1 cellular context compared by ENCODE assay signal in the genomic region with DNA sequence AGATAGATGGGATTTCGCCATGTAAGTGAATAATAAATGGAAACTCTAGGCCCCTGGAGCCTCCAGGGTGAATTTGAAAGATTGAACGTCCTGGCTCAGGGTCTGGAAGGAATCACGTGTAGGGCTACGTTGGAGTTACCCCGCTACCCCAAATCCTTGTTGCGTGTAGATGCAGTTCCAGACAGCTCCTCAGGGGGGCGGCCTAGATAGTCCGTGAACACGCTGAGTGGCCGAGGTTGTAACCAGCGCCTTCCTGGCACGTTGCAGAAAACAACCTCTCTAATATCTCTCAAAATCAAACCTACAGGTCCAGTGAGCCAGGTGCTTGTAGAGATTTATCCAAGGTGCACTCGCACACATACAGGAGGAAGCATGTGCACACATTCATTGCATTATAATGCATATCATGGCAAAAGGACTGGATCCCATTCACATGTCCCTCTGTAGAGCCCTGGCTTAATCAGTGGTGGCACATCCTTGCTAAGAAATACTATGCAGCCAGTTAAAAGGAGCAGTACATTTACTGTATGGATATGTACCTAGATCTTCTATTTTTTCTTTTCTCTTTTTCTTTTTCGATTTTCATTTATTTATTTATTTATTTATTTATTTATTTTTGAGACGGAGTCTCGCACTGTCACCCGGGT.
A peak's percentile ranks its signal among the peaks of the same experiment; 100 is the strongest.
TF ChIP-seq lines count a peak whose summit lies in the region.

No MANE protein-coding gene starts in this region.

TF ChIP-seq in HepG2, 621 proteins besides CTCF, POLR2A, EP300 and RAD21 (continues in another document):
- TF ChIP-seq ZNF180 (CRISPR knock-in tag; IDR thresholded peaks at IDR 0.05; ENCODE audit: borderline replicate concordance, low read depth) (no peak), GABPB1 (CRISPR knock-in tag; IDR thresholded peaks at IDR 0.05) (no peak), MEIS1 (CRISPR knock-in tag; IDR thresholded peaks at IDR 0.05; ENCODE audit: borderline replicate concordance) (no peak), RNF2 (conservative IDR thresholded peaks at IDR 0.05; ENCODE audit: low read depth) (no peak), ERF (CRISPR knock-in tag; IDR thresholded peaks at IDR 0.05) (peak; percentile 36; the same call in 1 of the 2 replicates), ZC3H4 (CRISPR knock-in tag; IDR thresholded peaks at IDR 0.05; ENCODE audit: borderline replicate concordance) (no peak), ZNF441 (CRISPR knock-in tag; IDR thresholded peaks at IDR 0.05; ENCODE audit: borderline replicate concordance) (no peak), ZSCAN29 (CRISPR knock-in tag; conservative IDR thresholded peaks at IDR 0.05) (no peak), ZNF205 (CRISPR knock-in tag; IDR thresholded peaks at IDR 0.05) (no peak), ZMYM3 (CRISPR knock-in tag; IDR thresholded peaks at IDR 0.05) (peak; percentile 51; the same call in 1 of the 2 replicates), YY1 (IDR thresholded peaks at IDR 0.05; ENCODE audit: insufficient read depth, insufficient replicate concordance, low read depth, low read length) (no peak), ZNF775 (CRISPR knock-in tag; IDR thresholded peaks at IDR 0.05; ENCODE audit: borderline replicate concordance) (no peak), SMC3 (IDR thresholded peaks at IDR 0.05; ENCODE audit: low read length) (peak; percentile 30; the same call in 1 of the 2 replicates), KDM2A (CRISPR knock-in tag; IDR thresholded peaks at IDR 0.05; ENCODE audit: borderline replicate concordance, low read depth) (no peak; the same call in 1 of the 2 replicates), NCOA2 (CRISPR knock-in tag; IDR thresholded peaks at IDR 0.05) (no peak), NFE2L2 (IDR thresholded peaks at IDR 0.05; ENCODE audit: low read length) (no peak), MTF1 (CRISPR knock-in tag; IDR thresholded peaks at IDR 0.05) (no peak), TEAD3 (CRISPR knock-in tag; optimal IDR thresholded peaks at IDR 0.05; ENCODE audit: borderline replicate concordance) (no peak), HOXA5 (CRISPR knock-in tag; IDR thresholded peaks at IDR 0.05) (no peak), BHLHE40 (IDR thresholded peaks at IDR 0.05; ENCODE audit: low read length) (peak; percentile 33; the same call in 1 of the 2 replicates), YEATS2 (CRISPR knock-in tag; IDR thresholded peaks at IDR 0.05; ENCODE audit: borderline replicate concordance) (0 out of 2 replicates have a peak, but pooled peaks have one; percentile 20), ZNF788 (CRISPR knock-in tag; IDR thresholded peaks at IDR 0.05; ENCODE audit: borderline replicate concordance) (no peak), ZNF781 (CRISPR knock-in tag; IDR thresholded peaks at IDR 0.05; ENCODE audit: borderline replicate concordance, not compliant biosample characterization) (no peak), ZFP36L1 (CRISPR knock-in tag; IDR thresholded peaks at IDR 0.05) (no peak), RFX3 (CRISPR knock-in tag; IDR thresholded peaks at IDR 0.05) (no peak), TBX2 (CRISPR knock-in tag; IDR thresholded peaks at IDR 0.05; ENCODE audit: borderline replicate concordance) (no peak), ZEB1 (IDR thresholded peaks at IDR 0.05; ENCODE audit: insufficient replicate concordance, low read depth) (no peak), ARHGAP35 (CRISPR knock-in tag; IDR thresholded peaks at IDR 0.05; ENCODE audit: borderline replicate concordance) (no peak)
- TF ChIP-seq, protein P1, sequence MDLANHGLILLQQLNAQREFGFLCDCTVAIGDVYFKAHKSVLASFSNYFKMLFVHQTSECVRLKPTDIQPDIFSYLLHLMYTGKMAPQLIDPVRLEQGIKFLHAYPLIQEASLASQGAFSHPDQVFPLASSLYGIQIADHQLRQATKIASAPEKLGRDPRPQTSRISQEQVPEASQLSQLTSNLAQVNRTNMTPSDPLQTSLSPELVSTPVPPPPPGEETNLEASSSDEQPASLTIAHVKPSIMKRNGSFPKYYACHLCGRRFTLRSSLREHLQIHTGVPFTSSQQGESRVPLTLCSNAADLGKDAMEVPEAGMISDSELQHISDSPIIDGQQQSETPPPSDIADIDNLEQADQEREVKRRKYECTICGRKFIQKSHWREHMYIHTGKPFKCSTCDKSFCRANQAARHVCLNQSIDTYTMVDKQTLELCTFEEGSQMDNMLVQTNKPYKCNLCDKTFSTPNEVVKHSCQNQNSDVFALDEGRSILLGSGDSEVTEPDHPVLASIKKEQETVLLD (CRISPR knock-in tag; IDR thresholded peaks at IDR 0.05; ENCODE audit: low read depth) = no peak
- TF ChIP-seq, protein P2, sequence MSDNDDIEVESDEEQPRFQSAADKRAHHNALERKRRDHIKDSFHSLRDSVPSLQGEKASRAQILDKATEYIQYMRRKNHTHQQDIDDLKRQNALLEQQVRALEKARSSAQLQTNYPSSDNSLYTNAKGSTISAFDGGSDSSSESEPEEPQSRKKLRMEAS (IDR thresholded peaks at IDR 0.05) = peak; percentile 50
- TF ChIP-seq, protein P3, sequence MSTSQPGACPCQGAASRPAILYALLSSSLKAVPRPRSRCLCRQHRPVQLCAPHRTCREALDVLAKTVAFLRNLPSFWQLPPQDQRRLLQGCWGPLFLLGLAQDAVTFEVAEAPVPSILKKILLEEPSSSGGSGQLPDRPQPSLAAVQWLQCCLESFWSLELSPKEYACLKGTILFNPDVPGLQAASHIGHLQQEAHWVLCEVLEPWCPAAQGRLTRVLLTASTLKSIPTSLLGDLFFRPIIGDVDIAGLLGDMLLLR (CRISPR knock-in tag; IDR thresholded peaks at IDR 0.05) = 0 out of 2 replicates have a peak, but pooled peaks have one; percentile 43
- TF ChIP-seq, protein P4, sequence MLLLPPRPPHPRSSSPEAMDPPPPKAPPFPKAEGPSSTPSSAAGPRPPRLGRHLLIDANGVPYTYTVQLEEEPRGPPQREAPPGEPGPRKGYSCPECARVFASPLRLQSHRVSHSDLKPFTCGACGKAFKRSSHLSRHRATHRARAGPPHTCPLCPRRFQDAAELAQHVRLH (CRISPR knock-in tag; IDR thresholded peaks at IDR 0.05; ENCODE audit: borderline replicate concordance, low read depth) = peak; percentile 34; the same call in 1 of the 2 replicates
- TF ChIP-seq, protein P5, sequence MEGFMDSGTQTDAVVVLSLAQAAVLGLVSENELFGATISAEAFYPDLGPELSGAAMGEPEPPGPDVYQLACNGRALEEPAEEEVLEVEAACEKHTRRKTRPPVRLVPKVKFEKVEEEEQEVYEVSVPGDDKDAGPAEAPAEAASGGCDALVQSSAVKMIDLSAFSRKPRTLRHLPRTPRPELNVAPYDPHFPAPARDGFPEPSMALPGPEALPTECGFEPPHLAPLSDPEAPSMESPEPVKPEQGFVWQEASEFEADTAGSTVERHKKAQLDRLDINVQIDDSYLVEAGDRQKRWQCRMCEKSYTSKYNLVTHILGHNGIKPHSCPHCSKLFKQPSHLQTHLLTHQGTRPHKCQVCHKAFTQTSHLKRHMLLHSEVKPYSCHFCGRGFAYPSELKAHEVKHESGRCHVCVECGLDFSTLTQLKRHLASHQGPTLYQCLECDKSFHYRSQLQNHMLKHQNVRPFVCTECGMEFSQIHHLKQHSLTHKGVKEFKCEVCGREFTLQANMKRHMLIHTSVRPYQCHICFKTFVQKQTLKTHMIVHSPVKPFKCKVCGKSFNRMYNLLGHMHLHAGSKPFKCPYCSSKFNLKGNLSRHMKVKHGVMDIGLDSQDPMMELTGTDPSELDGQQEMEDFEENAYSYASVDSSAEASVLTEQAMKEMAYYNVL (CRISPR knock-in tag; IDR thresholded peaks at IDR 0.05; ENCODE audit: borderline replicate concordance) = no peak
- TF ChIP-seq, protein P6, sequence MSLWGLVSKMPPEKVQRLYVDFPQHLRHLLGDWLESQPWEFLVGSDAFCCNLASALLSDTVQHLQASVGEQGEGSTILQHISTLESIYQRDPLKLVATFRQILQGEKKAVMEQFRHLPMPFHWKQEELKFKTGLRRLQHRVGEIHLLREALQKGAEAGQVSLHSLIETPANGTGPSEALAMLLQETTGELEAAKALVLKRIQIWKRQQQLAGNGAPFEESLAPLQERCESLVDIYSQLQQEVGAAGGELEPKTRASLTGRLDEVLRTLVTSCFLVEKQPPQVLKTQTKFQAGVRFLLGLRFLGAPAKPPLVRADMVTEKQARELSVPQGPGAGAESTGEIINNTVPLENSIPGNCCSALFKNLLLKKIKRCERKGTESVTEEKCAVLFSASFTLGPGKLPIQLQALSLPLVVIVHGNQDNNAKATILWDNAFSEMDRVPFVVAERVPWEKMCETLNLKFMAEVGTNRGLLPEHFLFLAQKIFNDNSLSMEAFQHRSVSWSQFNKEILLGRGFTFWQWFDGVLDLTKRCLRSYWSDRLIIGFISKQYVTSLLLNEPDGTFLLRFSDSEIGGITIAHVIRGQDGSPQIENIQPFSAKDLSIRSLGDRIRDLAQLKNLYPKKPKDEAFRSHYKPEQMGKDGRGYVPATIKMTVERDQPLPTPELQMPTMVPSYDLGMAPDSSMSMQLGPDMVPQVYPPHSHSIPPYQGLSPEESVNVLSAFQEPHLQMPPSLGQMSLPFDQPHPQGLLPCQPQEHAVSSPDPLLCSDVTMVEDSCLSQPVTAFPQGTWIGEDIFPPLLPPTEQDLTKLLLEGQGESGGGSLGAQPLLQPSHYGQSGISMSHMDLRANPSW (CRISPR knock-in tag; IDR thresholded peaks at IDR 0.05; ENCODE audit: borderline replicate concordance) = no peak
- TF ChIP-seq, protein P7, sequence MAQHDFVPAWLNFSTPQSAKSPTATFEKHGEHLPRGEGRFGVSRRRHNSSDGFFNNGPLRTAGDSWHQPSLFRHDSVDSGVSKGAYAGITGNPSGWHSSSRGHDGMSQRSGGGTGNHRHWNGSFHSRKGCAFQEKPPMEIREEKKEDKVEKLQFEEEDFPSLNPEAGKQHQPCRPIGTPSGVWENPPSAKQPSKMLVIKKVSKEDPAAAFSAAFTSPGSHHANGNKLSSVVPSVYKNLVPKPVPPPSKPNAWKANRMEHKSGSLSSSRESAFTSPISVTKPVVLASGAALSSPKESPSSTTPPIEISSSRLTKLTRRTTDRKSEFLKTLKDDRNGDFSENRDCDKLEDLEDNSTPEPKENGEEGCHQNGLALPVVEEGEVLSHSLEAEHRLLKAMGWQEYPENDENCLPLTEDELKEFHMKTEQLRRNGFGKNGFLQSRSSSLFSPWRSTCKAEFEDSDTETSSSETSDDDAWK (CRISPR knock-in tag; IDR thresholded peaks at IDR 0.05) = no peak
- TF ChIP-seq, protein P8, sequence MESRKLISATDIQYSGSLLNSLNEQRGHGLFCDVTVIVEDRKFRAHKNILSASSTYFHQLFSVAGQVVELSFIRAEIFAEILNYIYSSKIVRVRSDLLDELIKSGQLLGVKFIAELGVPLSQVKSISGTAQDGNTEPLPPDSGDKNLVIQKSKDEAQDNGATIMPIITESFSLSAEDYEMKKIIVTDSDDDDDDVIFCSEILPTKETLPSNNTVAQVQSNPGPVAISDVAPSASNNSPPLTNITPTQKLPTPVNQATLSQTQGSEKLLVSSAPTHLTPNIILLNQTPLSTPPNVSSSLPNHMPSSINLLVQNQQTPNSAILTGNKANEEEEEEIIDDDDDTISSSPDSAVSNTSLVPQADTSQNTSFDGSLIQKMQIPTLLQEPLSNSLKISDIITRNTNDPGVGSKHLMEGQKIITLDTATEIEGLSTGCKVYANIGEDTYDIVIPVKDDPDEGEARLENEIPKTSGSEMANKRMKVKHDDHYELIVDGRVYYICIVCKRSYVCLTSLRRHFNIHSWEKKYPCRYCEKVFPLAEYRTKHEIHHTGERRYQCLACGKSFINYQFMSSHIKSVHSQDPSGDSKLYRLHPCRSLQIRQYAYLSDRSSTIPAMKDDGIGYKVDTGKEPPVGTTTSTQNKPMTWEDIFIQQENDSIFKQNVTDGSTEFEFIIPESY (CRISPR knock-in tag; IDR thresholded peaks at IDR 0.05) = peak; percentile 93
- TF ChIP-seq, protein P9, sequence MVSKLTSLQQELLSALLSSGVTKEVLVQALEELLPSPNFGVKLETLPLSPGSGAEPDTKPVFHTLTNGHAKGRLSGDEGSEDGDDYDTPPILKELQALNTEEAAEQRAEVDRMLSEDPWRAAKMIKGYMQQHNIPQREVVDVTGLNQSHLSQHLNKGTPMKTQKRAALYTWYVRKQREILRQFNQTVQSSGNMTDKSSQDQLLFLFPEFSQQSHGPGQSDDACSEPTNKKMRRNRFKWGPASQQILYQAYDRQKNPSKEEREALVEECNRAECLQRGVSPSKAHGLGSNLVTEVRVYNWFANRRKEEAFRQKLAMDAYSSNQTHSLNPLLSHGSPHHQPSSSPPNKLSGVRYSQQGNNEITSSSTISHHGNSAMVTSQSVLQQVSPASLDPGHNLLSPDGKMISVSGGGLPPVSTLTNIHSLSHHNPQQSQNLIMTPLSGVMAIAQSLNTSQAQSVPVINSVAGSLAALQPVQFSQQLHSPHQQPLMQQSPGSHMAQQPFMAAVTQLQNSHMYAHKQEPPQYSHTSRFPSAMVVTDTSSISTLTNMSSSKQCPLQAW (CRISPR knock-in tag; IDR thresholded peaks at IDR 0.05) = peak; percentile 32; the same call in 1 of the 2 replicates
- TF ChIP-seq, protein P10, sequence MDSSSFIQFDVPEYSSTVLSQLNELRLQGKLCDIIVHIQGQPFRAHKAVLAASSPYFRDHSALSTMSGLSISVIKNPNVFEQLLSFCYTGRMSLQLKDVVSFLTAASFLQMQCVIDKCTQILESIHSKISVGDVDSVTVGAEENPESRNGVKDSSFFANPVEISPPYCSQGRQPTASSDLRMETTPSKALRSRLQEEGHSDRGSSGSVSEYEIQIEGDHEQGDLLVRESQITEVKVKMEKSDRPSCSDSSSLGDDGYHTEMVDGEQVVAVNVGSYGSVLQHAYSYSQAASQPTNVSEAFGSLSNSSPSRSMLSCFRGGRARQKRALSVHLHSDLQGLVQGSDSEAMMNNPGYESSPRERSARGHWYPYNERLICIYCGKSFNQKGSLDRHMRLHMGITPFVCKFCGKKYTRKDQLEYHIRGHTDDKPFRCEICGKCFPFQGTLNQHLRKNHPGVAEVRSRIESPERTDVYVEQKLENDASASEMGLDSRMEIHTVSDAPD (CRISPR knock-in tag; IDR thresholded peaks at IDR 0.05) = no peak
- TF ChIP-seq, protein P11, sequence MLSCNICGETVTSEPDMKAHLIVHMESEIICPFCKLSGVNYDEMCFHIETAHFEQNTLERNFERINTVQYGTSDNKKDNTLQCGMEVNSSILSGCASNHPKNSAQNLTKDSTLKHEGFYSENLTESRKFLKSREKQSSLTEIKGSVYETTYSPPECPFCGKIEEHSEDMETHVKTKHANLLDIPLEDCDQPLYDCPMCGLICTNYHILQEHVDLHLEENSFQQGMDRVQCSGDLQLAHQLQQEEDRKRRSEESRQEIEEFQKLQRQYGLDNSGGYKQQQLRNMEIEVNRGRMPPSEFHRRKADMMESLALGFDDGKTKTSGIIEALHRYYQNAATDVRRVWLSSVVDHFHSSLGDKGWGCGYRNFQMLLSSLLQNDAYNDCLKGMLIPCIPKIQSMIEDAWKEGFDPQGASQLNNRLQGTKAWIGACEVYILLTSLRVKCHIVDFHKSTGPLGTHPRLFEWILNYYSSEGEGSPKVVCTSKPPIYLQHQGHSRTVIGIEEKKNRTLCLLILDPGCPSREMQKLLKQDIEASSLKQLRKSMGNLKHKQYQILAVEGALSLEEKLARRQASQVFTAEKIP (CRISPR knock-in tag; IDR thresholded peaks at IDR 0.05; ENCODE audit: borderline replicate concordance) = no peak
- TF ChIP-seq, protein P12, sequence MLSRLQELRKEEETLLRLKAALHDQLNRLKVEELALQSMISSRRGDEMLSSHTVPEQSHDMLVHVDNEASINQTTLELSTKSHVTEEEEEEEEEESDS (CRISPR knock-in tag; IDR thresholded peaks at IDR 0.05; ENCODE audit: borderline replicate concordance) = no peak
